ENCODE assay signal across 8 cellular contexts in the genomic region with DNA sequence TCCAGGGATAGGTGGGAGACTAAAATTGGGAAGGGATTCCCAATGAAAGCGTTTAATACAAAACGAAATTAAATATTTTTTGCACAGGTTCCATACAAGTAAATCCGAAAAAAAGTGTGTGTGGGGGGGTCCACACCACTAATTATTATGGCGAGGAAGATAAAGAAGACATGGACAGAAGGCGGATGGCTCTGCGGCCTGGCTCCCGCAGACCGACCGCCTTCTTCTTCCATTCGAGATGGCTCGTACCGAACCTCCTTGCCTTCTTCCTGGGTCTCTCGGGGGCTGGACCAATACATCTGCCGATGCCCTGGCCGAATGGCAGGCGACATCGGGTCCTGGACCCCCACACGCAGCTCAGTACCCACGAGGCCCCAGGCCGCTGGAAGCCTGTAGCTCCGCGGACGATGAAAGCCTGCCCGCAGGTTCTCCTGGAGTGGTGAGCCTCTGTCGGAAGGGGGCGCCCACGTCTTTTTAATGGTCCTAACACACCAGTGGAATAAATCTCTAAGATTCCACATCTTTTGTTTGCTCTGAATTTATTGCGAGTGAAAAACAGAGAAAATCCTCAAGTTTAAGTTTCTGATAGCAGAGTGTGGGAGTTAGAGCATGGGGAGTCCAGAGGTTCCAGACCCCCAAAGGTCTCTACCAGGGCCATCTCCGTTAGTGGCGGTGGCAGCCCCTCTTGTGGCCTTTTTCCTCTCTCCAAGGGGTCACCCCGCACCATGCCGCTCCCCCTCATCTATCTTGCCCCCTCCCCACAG. TPM values are rescaled to one million over a fixed set of nuclear protein-coding genes. Genes with fewer than 3 reads are reported as not detected.
A peak's percentile ranks its signal among the peaks of the same experiment; 100 is the strongest.
DNase-seq lines count a peak whose midpoint lies in the region; ATAC-seq, FAIRE-seq and TF ChIP-seq lines count a peak whose summit lies in the region.

No MANE protein-coding gene starts in this region.

- peaks cover 92% of the 10 kb centered on the region for H3K27me3 ChIP-seq in CD8-positive, alpha-beta memory T cell (ENCODE audit: insufficient read depth, low read length, poor library complexity, severe bottlenecking)
- H3K27me3 ChIP-seq in stomach: peaks cover 41 to 100% (median 100%) of the 10 kb centered on the region in 3 donors

- peaks cover 40 to 51% (median 43%) of the 10 kb centered on the region in 3 donors for H3K4me1 Mint-ChIP-seq in CD8-positive, alpha-beta memory T cell
- peaks cover 73% of the 10 kb centered on the region for H3K4me1 Mint-ChIP-seq in activated T-cell treated with anti-CD3 and anti-CD28 coated beads, Interleukin-2, amount 50 U/mL, for 72 hours (ENCODE audit: low read depth)

- CTCF ChIA-PET in CD8-positive, alpha-beta memory T cell (lab: Charles Lee): interaction anchor here (1.2 to 2.5 kb wide), 11 partner anchors 8 to 164 kb away, joined by 3 to 15 read pairs (median 5); no protein-coding TSS in a partner anchor

- TF ChIP-seq CTCF in stomach (IDR thresholded peaks at IDR 0.05): peak in 4 of 7 experiments; percentile 57 to 78 (median 72)

- peak; percentile 82 to 83 for ATAC-seq in activated T-cell treated with anti-CD3 and anti-CD28 coated beads, Interleukin-2, amount 50 U/mL, for 72 hours (replicated peaks in 1 of 2)
- no peak for ATAC-seq in HG03025 (IDR thresholded peaks at IDR 0.05; ENCODE audit: low FRiP score, unreplicated experiment)

- H3K4me3 Mint-ChIP-seq in CD8-positive, alpha-beta memory T cell: peak overlapping the region; percentile 31 to 79 (median 75)
- peak overlapping the region; percentile 81 to 90 for H3K4me3 Mint-ChIP-seq in activated T-cell treated with anti-CD3 and anti-CD28 coated beads, Interleukin-2, amount 50 U/mL, for 72 hours

- peaks cover 0 to 9% (median 3%) of the 10 kb centered on the region in 5 donors for H3K9me3 Mint-ChIP-seq in CD8-positive, alpha-beta memory T cell
- H3K9me3 Mint-ChIP-seq in activated T-cell treated with anti-CD3 and anti-CD28 coated beads, Interleukin-2, amount 50 U/mL, for 72 hours: no peaks in the 10 kb centered on the region

- no peaks in the 10 kb centered on the region for H3K36me3 Mint-ChIP-seq in CD8-positive, alpha-beta memory T cell
- no peaks in the 10 kb centered on the region for H3K36me3 Mint-ChIP-seq in activated T-cell treated with anti-CD3 and anti-CD28 coated beads, Interleukin-2, amount 50 U/mL, for 72 hours (ENCODE audit: insufficient read depth in 2 of 2)

- peak; percentile 51 for FAIRE-seq in RCC 7860 (lab: Jason Lieb, UNC)

- 6 to 12% (median 7%) methylated on average over 24 to 32 of the region's 32 CpGs for WGBS in stomach, 5 donors

- peak overlapping the region; percentile 33 for H3K4me3 ChIP-seq in CD8-positive, alpha-beta memory T cell (ENCODE audit: low read length)
- peak overlapping the region in 1 of 4 donors; percentile 30 for H3K4me3 ChIP-seq in stomach

- peaks cover 39% of the 10 kb centered on the region for H3K4me1 ChIP-seq in CD8-positive, alpha-beta memory T cell (ENCODE audit: insufficient read depth, low read length)
- peaks cover 16 to 52% (median 41%) of the 10 kb centered on the region in 4 donors for H3K4me1 ChIP-seq in stomach

- intact Hi-C loops in stomach (cut with DNase I; ENCODE audit: low total_unique reads): loop anchor here (10.0 kb wide), 2 partner anchors 70 to 160 kb away; no protein-coding TSS in a partner anchor

- H3K36me3 ChIP-seq in CD8-positive, alpha-beta memory T cell (ENCODE audit: insufficient read depth, low read length): no peaks in the 10 kb centered on the region
- no peaks in the 10 kb centered on the region for H3K36me3 ChIP-seq in stomach

- H3K27ac ChIP-seq in CD8-positive, alpha-beta memory T cell (ENCODE audit: low read depth, low read length): no peak overlapping the region
- no peak overlapping the region for H3K27ac ChIP-seq in stomach

- no peak for TF ChIP-seq POLR2A in stomach (IDR thresholded peaks at IDR 0.05)

- peak overlapping the region in 3 of 8 donors; percentile 38 to 72 (median 70) for H3K27ac Mint-ChIP-seq in CD8-positive, alpha-beta memory T cell
- peak overlapping the region; percentile 88 for H3K27ac Mint-ChIP-seq in activated T-cell treated with anti-CD3 and anti-CD28 coated beads, Interleukin-2, amount 50 U/mL, for 72 hours

- no peaks in the 10 kb centered on the region for H3K9me3 ChIP-seq in CD8-positive, alpha-beta memory T cell (ENCODE audit: low read length)
- peaks cover 0 to 4% (median 0%) of the 10 kb centered on the region in 4 donors for H3K9me3 ChIP-seq in stomach

- peak; percentile 54 to 79 (median 64) for DNase-seq in CD8-positive, alpha-beta memory T cell
- DNase-seq in HUDEP-2 (lab: John Stamatoyannopoulos, UW; ENCODE audit: unreplicated experiment in 76 of 76): peak in 56 of 76 experiments; percentile 0 to 82 (median 47)
- peak; percentile 50 for DNase-seq in RCC 7860 (ENCODE audit: low spot score)
- peak; percentile 83 to 88 for DNase-seq in activated T-cell treated with anti-CD3 and anti-CD28 coated beads, Interleukin-2, amount 50 U/mL, for 72 hours
- peak; percentile 73 for DNase-seq in fibroblast of peridontal ligament (ENCODE audit: extremely low read depth)
- peak; percentile 31 for DNase-seq in non-pigmented ciliary epithelial cell (ENCODE audit: low read depth)
- peak; percentile 89 for DNase-seq in stomach

- TF ChIP-seq EP300 in stomach (IDR thresholded peaks at IDR 0.05): no peak

- POLR2A ChIA-PET in CD8-positive, alpha-beta memory T cell (lab: Charles Lee): interaction anchor here (0.6 kb wide), 1 partner anchor 20 kb away, joined by 3 read pairs; no protein-coding TSS in a partner anchor

- peaks cover 93 to 97% of the 10 kb centered on the region in 2 donors for H3K27me3 Mint-ChIP-seq in CD8-positive, alpha-beta memory T cell
- peaks cover 99% of the 10 kb centered on the region for H3K27me3 Mint-ChIP-seq in activated T-cell treated with anti-CD3 and anti-CD28 coated beads, Interleukin-2, amount 50 U/mL, for 72 hours (ENCODE audit: low read depth)

RNA-seq across cellular contexts. Expression of a gene that starts 1.4 kb away (rescaled TPM):
- total RNA-seq in CD8-positive, alpha-beta memory T cell: not detected
- polyA plus RNA-seq in CD8-positive, alpha-beta memory T cell: not detected
- not detected for total RNA-seq in activated T-cell treated with anti-CD3 and anti-CD28 coated beads, Interleukin-2, amount 50 U/mL, for 72 hours
- not detected for total RNA-seq in stomach
- polyA plus RNA-seq in stomach: not detected

RNA-seq across cellular contexts. Expression of a gene that starts 2.1 kb away (rescaled TPM):
- total RNA-seq in CD8-positive, alpha-beta memory T cell: not detected
- not detected for polyA plus RNA-seq in CD8-positive, alpha-beta memory T cell
- total RNA-seq in activated T-cell treated with anti-CD3 and anti-CD28 coated beads, Interleukin-2, amount 50 U/mL, for 72 hours: not detected
- total RNA-seq in stomach: not detected
- not detected for polyA plus RNA-seq in stomach

RNA-seq across cellular contexts. Expression of a gene that starts 4.1 kb away (rescaled TPM):
- not detected for total RNA-seq in CD8-positive, alpha-beta memory T cell
- polyA plus RNA-seq in CD8-positive, alpha-beta memory T cell: not detected
- not detected for total RNA-seq in activated T-cell treated with anti-CD3 and anti-CD28 coated beads, Interleukin-2, amount 50 U/mL, for 72 hours
- under 1 TPM in 1 of 5 donors, not detected in 4; 0.29 TPM for total RNA-seq in stomach
- polyA plus RNA-seq in stomach: under 1 TPM in 1 of 3 donors, not detected in 2; 0.15 TPM

Comparison
In these comparisons a context has a peak if more than half of its experiments do, and no peak if none do; other contexts are left out.
1. DNase-seq: peak in every context shown above with its lines; median percentile 89 in stomach; 86 in activated T-cell treated with anti-CD3 and anti-CD28 coated beads, Interleukin-2, amount 50 U/mL, for 72 hours; 73 in fibroblast of peridontal ligament; 64 in CD8-positive, alpha-beta memory T cell; 50 in RCC 7860; 47 in HUDEP-2; 31 in non-pigmented ciliary epithelial cell.